ENCODE assay signal across 2 cellular contexts in the genomic region with DNA sequence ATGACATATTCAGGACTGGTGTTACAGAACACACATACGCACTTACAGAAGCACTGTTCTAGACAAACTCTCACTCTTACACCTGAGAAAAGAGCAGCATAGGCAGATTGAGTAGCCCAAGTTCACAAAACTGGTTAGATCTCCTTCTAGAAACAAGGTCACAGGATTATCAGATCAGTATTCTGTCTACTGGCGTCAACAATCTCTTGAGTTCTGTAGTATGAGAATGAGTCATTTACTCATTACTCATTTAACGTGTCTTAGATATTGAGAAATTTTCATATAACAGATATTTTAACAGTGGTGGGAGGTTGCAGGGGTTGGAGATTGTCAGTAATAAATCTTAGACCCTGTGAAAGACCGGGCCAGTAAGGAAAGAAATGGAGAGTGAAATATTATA.
TF ChIP-seq lines count a peak whose summit lies in the region.

No MANE protein-coding gene starts in this region.

TF ChIP-seq in SK-N-SH treated with all-trans-retinoic acid at 6 μM for 48 hours, 23 proteins besides CTCF, POLR2A, EP300 and RAD21:
- no peak for TF ChIP-seq RARB (CRISPR knock-in tag; IDR thresholded peaks at IDR 0.05)
- TF ChIP-seq OSR1 (CRISPR knock-in tag; IDR thresholded peaks at IDR 0.05) = no peak
- TF ChIP-seq ARNTL (CRISPR knock-in tag; IDR thresholded peaks at IDR 0.05; ENCODE audit: borderline replicate concordance, low read depth) = no peak
- TF ChIP-seq, protein P1, sequence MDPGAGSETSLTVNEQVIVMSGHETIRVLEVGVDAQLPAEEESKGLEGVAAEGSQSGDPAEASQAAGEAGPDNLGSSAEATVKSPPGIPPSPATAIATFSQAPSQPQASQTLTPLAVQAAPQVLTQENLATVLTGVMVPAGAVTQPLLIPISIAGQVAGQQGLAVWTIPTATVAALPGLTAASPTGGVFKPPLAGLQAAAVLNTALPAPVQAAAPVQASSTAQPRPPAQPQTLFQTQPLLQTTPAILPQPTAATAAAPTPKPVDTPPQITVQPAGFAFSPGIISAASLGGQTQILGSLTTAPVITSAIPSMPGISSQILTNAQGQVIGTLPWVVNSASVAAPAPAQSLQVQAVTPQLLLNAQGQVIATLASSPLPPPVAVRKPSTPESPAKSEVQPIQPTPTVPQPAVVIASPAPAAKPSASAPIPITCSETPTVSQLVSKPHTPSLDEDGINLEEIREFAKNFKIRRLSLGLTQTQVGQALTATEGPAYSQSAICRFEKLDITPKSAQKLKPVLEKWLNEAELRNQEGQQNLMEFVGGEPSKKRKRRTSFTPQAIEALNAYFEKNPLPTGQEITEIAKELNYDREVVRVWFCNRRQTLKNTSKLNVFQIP (CRISPR knock-in tag; IDR thresholded peaks at IDR 0.05; ENCODE audit: borderline replicate concordance, low read depth) = no peak
- TF ChIP-seq ZNF8 (CRISPR knock-in tag; IDR thresholded peaks at IDR 0.05) = no peak
- TF ChIP-seq PPARA (CRISPR knock-in tag; IDR thresholded peaks at IDR 0.05; ENCODE audit: borderline replicate concordance) = no peak
- peak; percentile 30; the same call in 1 of the 2 replicates for TF ChIP-seq ISL1 (CRISPR knock-in tag; IDR thresholded peaks at IDR 0.05)

TF ChIP-seq in SK-N-SH, 30 proteins besides CTCF, POLR2A, EP300 and RAD21:
- TF ChIP-seq MXI1 (IDR thresholded peaks at IDR 0.05; ENCODE audit: low read depth, low read length) (no peak), ELF1 (IDR thresholded peaks at IDR 0.05) (no peak), POLR2AphosphoS5 (IDR thresholded peaks at IDR 0.05; ENCODE audit: low read depth, low read length) (no peak)
TF ChIP-seq in SK-N-SH: peak in this region for 0.
